In genomic region chr19:10114651-10115391, GRCh38 we compare ENCODE assay signal across 14 cellular contexts. TPM values are rescaled to one million over a fixed set of nuclear protein-coding genes. Genes with fewer than 3 reads are reported as not detected.
DNase-seq lines count a peak whose midpoint lies in the region; ATAC-seq and TF ChIP-seq lines count a peak whose summit lies in the region.
"Had no signal": no experiment of that assay in that cellular context is flagged by ENCODE, and none has a peak within 500 bp of the region (broad histone marks: within the 10 kb centered on the region; RNA-seq: fewer than 3 reads in every experiment).

No MANE protein-coding gene starts in this region.

- no peak overlapping the region for H2AFZ ChIP-seq in GM23338

- no peak for TF ChIP-seq POLR2A in gastrocnemius medialis (IDR thresholded peaks at IDR 0.05)

- H3K4me1 ChIP-seq in GM23338 (ENCODE audit: insufficient read depth) (no peaks in the 10 kb centered on the region; the same call in 1 of the 2 replicates), gastrocnemius medialis (peaks cover 13 to 31% of the 10 kb centered on the region in 2 donors)
- peaks cover 47% of the 10 kb centered on the region for H3K4me1 ChIP-seq in CD8-positive, alpha-beta T cell (ENCODE audit: insufficient read depth, low read length)

- no peak overlapping the region for H3K4me2 ChIP-seq in GM23338

- peak; percentile 59 for DNase-seq in activated CD4-positive, alpha-beta T cell treated with anti-CD3 and anti-CD28 coated beads, Interleukin-2, amount 10 ng/mL, durations not matched to agents 24 days and 14 days
- no peak for DNase-seq in activated CD4-positive, alpha-beta T cell treated with anti-CD3 and anti-CD28 coated beads for 4 hours
- peak; percentile 27 for DNase-seq in GM23338 (ENCODE audit: low spot score)
- peak; percentile 80 for DNase-seq in activated CD8-positive, alpha-beta memory T cell treated with anti-CD3 and anti-CD28 coated beads, Interleukin-2, amount 50 U/mL, for 48 hours
- DNase-seq in gastrocnemius medialis = no peak
- no peak for DNase-seq in NOMO-1 treated with DMSO at 0.1 percent for 48 hours (lab: John Stamatoyannopoulos, UW; ENCODE audit: unreplicated experiment)
- no peak for DNase-seq in CD8-positive, alpha-beta T cell
- DNase-seq: activated gamma-delta T cell, cortex of kidney, T-helper 9 cell had no signal

- H3K36me3 ChIP-seq in GM23338 (ENCODE audit: insufficient read depth) (peaks cover 16% of the 10 kb centered on the region; the same call in 1 of the 2 replicates), gastrocnemius medialis (peaks cover 0 to 61% of the 10 kb centered on the region in 2 donors)
- H3K36me3 ChIP-seq in CD8-positive, alpha-beta T cell (ENCODE audit: insufficient read depth, low read length) = peaks cover 54% of the 10 kb centered on the region
- H3K36me3 ChIP-seq: ovary had no signal

- peak overlapping the region; percentile 63 for H3K27ac Mint-ChIP-seq in activated CD4-positive, alpha-beta T cell treated with anti-CD3 and anti-CD28 coated beads, Interleukin-2, amount 10 ng/mL, durations not matched to agents 24 days and 14 days
- H3K27ac Mint-ChIP-seq in GM23338 = no peak overlapping the region
- no peak overlapping the region for H3K27ac Mint-ChIP-seq in CD8-positive, alpha-beta T cell

- CTCF ChIA-PET in CD8-positive, alpha-beta T cell (lab: Charles Lee) = interaction anchor here (0.5 to 8.1 kb wide), 8 partner anchors 8 to 184 kb away, joined by 3 to 71 read pairs (median 7); partner anchors contain the start of gene PPAN

- intact Hi-C loops in activated CD4-positive, alpha-beta T cell treated with anti-CD3 and anti-CD28 coated beads, Interleukin-2, amount 10 ng/mL, durations not matched to agents 24 days and 14 days (cut with micrococcal nuclease) = loop anchor here (10.0 kb wide), 1 partner anchor 180 kb away; the partner anchor contains the start of gene OLFM2
- intact Hi-C loops in gastrocnemius medialis (cut with DNase I; ENCODE audit: low total_unique reads) = loop anchor here (5.0 to 10.0 kb wide), 5 partner anchors 80 to 287 kb away; partner anchors contain the start of genes CDC37, DNMT1, ICAM3 and MRPL4
- intact Hi-C loops in CD8-positive, alpha-beta T cell (cut with DNase I, micrococcal nuclease) = loop anchor here in 1 of 2 experiments (5.0 kb wide), 1 partner anchor 183 kb away; no protein-coding TSS in a partner anchor

- H3K4me3 Mint-ChIP-seq in activated CD4-positive, alpha-beta T cell treated with anti-CD3 and anti-CD28 coated beads, Interleukin-2, amount 10 ng/mL, durations not matched to agents 24 days and 14 days = no peak overlapping the region
- no peak overlapping the region for H3K4me3 Mint-ChIP-seq in GM23338
- no peak overlapping the region for H3K4me3 Mint-ChIP-seq in CD8-positive, alpha-beta T cell

- peaks cover 21% of the 10 kb centered on the region for H3K79me2 ChIP-seq in GM23338 (replicated peaks; ENCODE audit: insufficient read depth)

- H3K36me3 Mint-ChIP-seq in activated CD4-positive, alpha-beta T cell treated with anti-CD3 and anti-CD28 coated beads, Interleukin-2, amount 10 ng/mL, durations not matched to agents 24 days and 14 days (ENCODE audit: low read depth) = peaks cover 64% of the 10 kb centered on the region
- H3K36me3 Mint-ChIP-seq in GM23338 (ENCODE audit: low read depth) = peaks cover 76% of the 10 kb centered on the region
- peaks cover 66% of the 10 kb centered on the region for H3K36me3 Mint-ChIP-seq in CD8-positive, alpha-beta T cell

- peaks cover 38% of the 10 kb centered on the region for H3K4me1 Mint-ChIP-seq in activated CD4-positive, alpha-beta T cell treated with anti-CD3 and anti-CD28 coated beads, Interleukin-2, amount 10 ng/mL, durations not matched to agents 24 days and 14 days
- H3K4me1 Mint-ChIP-seq in GM23338 = peaks cover 12% of the 10 kb centered on the region
- H3K4me1 Mint-ChIP-seq in CD8-positive, alpha-beta T cell (ENCODE audit: low read depth) = peaks cover 54% of the 10 kb centered on the region

- H3K4me3 ChIP-seq in GM23338 = no peak overlapping the region
- no peak overlapping the region for H3K4me3 ChIP-seq in gastrocnemius medialis
- no peak overlapping the region for H3K4me3 ChIP-seq in CD8-positive, alpha-beta T cell (ENCODE audit: low read depth, low read length)
- H3K4me3 ChIP-seq: left lung, ovary had no signal

- no peaks in the 10 kb centered on the region for H3K27me3 Mint-ChIP-seq in activated CD4-positive, alpha-beta T cell treated with anti-CD3 and anti-CD28 coated beads, Interleukin-2, amount 10 ng/mL, durations not matched to agents 24 days and 14 days
- peaks cover 45% of the 10 kb centered on the region for H3K27me3 Mint-ChIP-seq in GM23338 (ENCODE audit: insufficient read depth, low read depth, poor library complexity)
- no peaks in the 10 kb centered on the region for H3K27me3 Mint-ChIP-seq in CD8-positive, alpha-beta T cell (ENCODE audit: low read depth)

- POLR2A ChIA-PET in CD8-positive, alpha-beta T cell (lab: Charles Lee) = interaction anchor here (1.0 to 8.0 kb wide), 5 partner anchors 7 to 28 kb away, joined by 3 to 53 read pairs (median 11); partner anchors contain the start of gene PPAN

- H3K9me2 ChIP-seq in GM23338 (ENCODE audit: insufficient read depth) = no peaks in the 10 kb centered on the region

- TF ChIP-seq CTCF in GM23338 (conservative IDR thresholded peaks at IDR 0.05; ENCODE audit: low read depth in 2 of 2) (no peak), gastrocnemius medialis (IDR thresholded peaks at IDR 0.05 in 4 of 5, conservative IDR thresholded peaks at IDR 0.05 in 1 of 5) (no peak)
- no peak for TF ChIP-seq CTCF in CD8-positive, alpha-beta T cell (IDR thresholded peaks at IDR 0.05)

- H3F3A ChIP-seq in GM23338 (replicated peaks; ENCODE audit: low read depth) = peaks cover 43% of the 10 kb centered on the region

- H3K9me3 Mint-ChIP-seq in activated CD4-positive, alpha-beta T cell treated with anti-CD3 and anti-CD28 coated beads, Interleukin-2, amount 10 ng/mL, durations not matched to agents 24 days and 14 days = no peaks in the 10 kb centered on the region
- H3K9me3 Mint-ChIP-seq in GM23338 = no peaks in the 10 kb centered on the region
- no peaks in the 10 kb centered on the region for H3K9me3 Mint-ChIP-seq in CD8-positive, alpha-beta T cell

- peak overlapping the region; percentile 59; the same call in 1 of the 2 replicates for H3K27ac ChIP-seq in GM23338 (ENCODE audit: low read depth)
- peak overlapping the region; percentile 60 to 83 (median 78) for H3K27ac ChIP-seq in gastrocnemius medialis
- no peak overlapping the region for H3K27ac ChIP-seq in CD8-positive, alpha-beta T cell (ENCODE audit: low read depth, low read length)
- H3K27ac ChIP-seq: left lung, ovary had no signal

- in situ Hi-C loops in gastrocnemius medialis (cut with MboI; ENCODE audit: low sequenced_read_pairs in 4 of 4) = no loop called here

- peak; percentile 3 for ATAC-seq in GM23338
- no peak for ATAC-seq in gastrocnemius medialis
- no peak for ATAC-seq in CD8-positive, alpha-beta T cell
- no peak for ATAC-seq in GM18858 (IDR thresholded peaks at IDR 0.05; ENCODE audit: unreplicated experiment)
- ATAC-seq: left lung had no signal

- peaks cover 11% of the 10 kb centered on the region; the same call in 1 of the 2 replicates for H4K20me1 ChIP-seq in GM23338 (replicated peaks; ENCODE audit: insufficient read depth)

- no peaks in the 10 kb centered on the region for H3K9me3 ChIP-seq in gastrocnemius medialis
- no peaks in the 10 kb centered on the region for H3K9me3 ChIP-seq in CD8-positive, alpha-beta T cell (ENCODE audit: low read length)
- H3K9me3 ChIP-seq: left lung, ovary had no signal

- no peaks in the 10 kb centered on the region for H3K27me3 ChIP-seq in GM23338 (ENCODE audit: insufficient read depth)
- no peaks in the 10 kb centered on the region for H3K27me3 ChIP-seq in gastrocnemius medialis
- no peaks in the 10 kb centered on the region for H3K27me3 ChIP-seq in CD8-positive, alpha-beta T cell (ENCODE audit: insufficient read depth, low read length)
- H3K27me3 ChIP-seq: left lung, ovary had no signal

RNA-seq across cellular contexts. Expression of gene P2RY11, which starts 3.3 kb away (rescaled TPM):
- 61.1 and 62.5 TPM in 2 replicates for total RNA-seq in activated CD4-positive, alpha-beta T cell treated with anti-CD3 and anti-CD28 coated beads, Interleukin-2, amount 10 ng/mL, durations not matched to agents 24 days and 14 days
- 1.2 and 4.0 TPM in 2 replicates for total RNA-seq in GM23338 (2014; rRNA removed; shearing (Covaris generic))
- polyA plus RNA-seq in GM23338 (2016; fragmentation: Nextera tagmentation; extraction: Ambion mirVana) = 3.4 and 4.3 TPM in 2 replicates
- 1 to 10 TPM in 3 of 4 donors, not detected in 1; 2.4 to 4.3 (median 3.9) TPM for total RNA-seq in gastrocnemius medialis
- 10 to 100 TPM; 74.4 to 76.3 TPM for total RNA-seq in CD8-positive, alpha-beta T cell

RNA-seq across cellular contexts. Expression of gene EIF3G, which starts 4.9 kb away (rescaled TPM):
- 335 and 341 TPM in 2 replicates for total RNA-seq in activated CD4-positive, alpha-beta T cell treated with anti-CD3 and anti-CD28 coated beads, Interleukin-2, amount 10 ng/mL, durations not matched to agents 24 days and 14 days
- 299 and 328 TPM in 2 replicates for total RNA-seq in GM23338 (2014; rRNA removed; shearing (Covaris generic))
- 238 and 244 TPM in 2 replicates for polyA plus RNA-seq in GM23338 (2016; fragmentation: Nextera tagmentation; extraction: Ambion mirVana)
- 100 to 1,000 TPM; 321 to 516 (median 354) TPM for total RNA-seq in gastrocnemius medialis
- total RNA-seq in CD8-positive, alpha-beta T cell = 100 to 1,000 TPM; 331 to 334 TPM

RNA-seq across cellular contexts. Expression of gene PPAN, which starts 8.7 kb away (rescaled TPM):
- 222 and 232 TPM in 2 replicates for total RNA-seq in activated CD4-positive, alpha-beta T cell treated with anti-CD3 and anti-CD28 coated beads, Interleukin-2, amount 10 ng/mL, durations not matched to agents 24 days and 14 days
- 56.5 and 71.8 TPM in 2 replicates for total RNA-seq in GM23338 (2014; rRNA removed; shearing (Covaris generic))
- polyA plus RNA-seq in GM23338 (2016; fragmentation: Nextera tagmentation; extraction: Ambion mirVana) = 76.9 and 81.9 TPM in 2 replicates
- 10 to 100 TPM; 30.5 to 42.3 (median 36.7) TPM for total RNA-seq in gastrocnemius medialis
- 100 to 1,000 TPM in 1 of 2 experiments, 10 to 100 TPM in 1; 97.6 to 114 TPM for total RNA-seq in CD8-positive, alpha-beta T cell

RNA-seq across cellular contexts. Expression of gene ANGPTL6, which starts 12.3 kb away (rescaled TPM):
- total RNA-seq in activated CD4-positive, alpha-beta T cell treated with anti-CD3 and anti-CD28 coated beads, Interleukin-2, amount 10 ng/mL, durations not matched to agents 24 days and 14 days = 9.9 and 11.4 TPM in 2 replicates
- total RNA-seq in GM23338 (2014; rRNA removed; shearing (Covaris generic)) = not detected in 2 replicates
- 0.17 TPM in 1 of 2 replicates, not detected in the other for polyA plus RNA-seq in GM23338 (2016; fragmentation: Nextera tagmentation; extraction: Ambion mirVana)
- 1 to 10 TPM in 1 of 4 donors, not detected in 3; 4.0 TPM for total RNA-seq in gastrocnemius medialis
- total RNA-seq in CD8-positive, alpha-beta T cell = 1 to 10 TPM; 1.2 TPM
- total RNA-seq: M059J had no signal

RNA-seq across cellular contexts. Expression of gene SHFL, which starts 28.7 kb away (rescaled TPM):
- 56.0 and 60.5 TPM in 2 replicates for total RNA-seq in activated CD4-positive, alpha-beta T cell treated with anti-CD3 and anti-CD28 coated beads, Interleukin-2, amount 10 ng/mL, durations not matched to agents 24 days and 14 days
- 21.9 and 31.7 TPM in 2 replicates for total RNA-seq in GM23338 (2014; rRNA removed; shearing (Covaris generic))
- polyA plus RNA-seq in GM23338 (2016; fragmentation: Nextera tagmentation; extraction: Ambion mirVana) = 32.1 and 33.6 TPM in 2 replicates
- total RNA-seq in gastrocnemius medialis = 10 to 100 TPM in 1 of 4 donors, 1 to 10 TPM in 3; 2.2 to 11.2 (median 2.8) TPM
- 10 to 100 TPM; 56.4 to 61.6 TPM for total RNA-seq in CD8-positive, alpha-beta T cell

Comparison
In these comparisons a context has a peak if more than half of its experiments do, and no peak if none do; other contexts are left out.
1. DNase-seq: peak in activated CD4-positive, alpha-beta T cell treated with anti-CD3 and anti-CD28 coated beads, Interleukin-2, amount 10 ng/mL, durations not matched to agents 24 days and 14 days (single experiment), GM23338 (single experiment) and activated CD8-positive, alpha-beta memory T cell treated with anti-CD3 and anti-CD28 coated beads, Interleukin-2, amount 50 U/mL, for 48 hours (single experiment); none in activated CD4-positive, alpha-beta T cell treated with anti-CD3 and anti-CD28 coated beads for 4 hours (0 of 2), gastrocnemius medialis (0 of 2), NOMO-1 treated with DMSO at 0.1 percent for 48 hours (single experiment) and CD8-positive, alpha-beta T cell (0 of 7).
2. RNA of gene P2RY11, which starts 3.3 kb away (total RNA-seq): 74.4 to 76.3 TPM in CD8-positive, alpha-beta T cell and 61.1 to 62.5 TPM in activated CD4-positive, alpha-beta T cell treated with anti-CD3 and anti-CD28 coated beads, Interleukin-2, amount 10 ng/mL, durations not matched to agents 24 days and 14 days; 1.2 to 4.0 TPM in GM23338 and 2.4 to 4.3 TPM in gastrocnemius medialis; every median in the first group is over 10 times any median in the second.